In genomic region chr21:46202592-46203202, GRCh38 we compare ENCODE assay signal across 19 cellular contexts. TPM values are rescaled to one million over a fixed set of nuclear protein-coding genes. Genes with fewer than 3 reads are reported as not detected.
DNase-seq lines count a peak whose midpoint lies in the region; ATAC-seq and TF ChIP-seq lines count a peak whose summit lies in the region.
"Had no signal": no experiment of that assay in that cellular context is flagged by ENCODE, and none has a peak within 500 bp of the region (broad histone marks: within the 10 kb centered on the region; RNA-seq: fewer than 3 reads in every experiment).

No MANE protein-coding gene starts in this region.

- H3K4me3 ChIP-seq in HUES6 (ENCODE audit: low read depth, low read length) (no peak overlapping the region), dorsolateral prefrontal cortex (no peak overlapping the region), mucosa of descending colon (no peak overlapping the region)
- H3K4me3 ChIP-seq: gastroesophageal sphincter, Peyer's patch, stomach had no signal

- TF ChIP-seq CTCF in dorsolateral prefrontal cortex (IDR thresholded peaks at IDR 0.05 in 54 of 56, conservative IDR thresholded peaks at IDR 0.05 in 2 of 56; ENCODE audit: low read depth in 1 of 56, partially characterized antibody in 56 of 56), result no peak
- TF ChIP-seq CTCF in mucosa of descending colon (IDR thresholded peaks at IDR 0.05), result no peak

- ATAC-seq in mucosa of descending colon (no peak), HG02885 (IDR thresholded peaks at IDR 0.05; ENCODE audit: poor library complexity, unreplicated experiment) (no peak)
- ATAC-seq: gastroesophageal sphincter, natural killer cell had no signal

- DNase-seq in dorsolateral prefrontal cortex (peak in 3 of 10 donors; percentile 0 to 26 (median 7)), mucosa of descending colon (peak in 2 of 3 donors; percentile 7 to 10), NCI-H128 (lab: John Stamatoyannopoulos, UW; ENCODE audit: unreplicated experiment) (no peak), SW 1271 (lab: John Stamatoyannopoulos, UW) (no peak)
- DNase-seq: activated CD4-positive, alpha-beta T cell treated with anti-CD3 and anti-CD28 coated beads for 48 hours; AML-193; DMS53; KBM-7; kidney glomerular epithelial cell; natural killer cell; NCI-H1417 treated with DMSO at 0.1 percent for 48 hours; NCI-H510A; retina; stomach; T-helper 2 cell had no signal

- H3K36me3 ChIP-seq in HUES6 (ENCODE audit: control insufficient read depth, insufficient read depth, low read length) (peaks cover 81% of the 10 kb centered on the region), mucosa of descending colon (ENCODE audit: low read depth) (peaks cover 3% of the 10 kb centered on the region)

- peaks cover 5% of the 10 kb centered on the region for H3K4me1 ChIP-seq in HUES6 (ENCODE audit: control insufficient read depth, insufficient read depth, low read length)
- H3K4me1 ChIP-seq in mucosa of descending colon (ENCODE audit: low read depth), result no peaks in the 10 kb centered on the region
- H3K4me1 ChIP-seq: gastroesophageal sphincter, Peyer's patch, stomach had no signal

- H3K9ac ChIP-seq in HUES6 (ENCODE audit: low read length), result no peak overlapping the region

- intact Hi-C loops in dorsolateral prefrontal cortex (cut with DNase I), result no loop called here
- intact Hi-C loops in mucosa of descending colon (cut with DNase I, micrococcal nuclease), result no loop called here

- H3K27me3 ChIP-seq in HUES6 (ENCODE audit: control insufficient read depth, insufficient read depth, low read length) (no peaks in the 10 kb centered on the region), dorsolateral prefrontal cortex (no peaks in the 10 kb centered on the region)
- H3K27me3 ChIP-seq: gastroesophageal sphincter, Peyer's patch, stomach had no signal

- H3K9me3 ChIP-seq in HUES6 (ENCODE audit: control insufficient read depth, insufficient read depth, low read depth, low read length) (no peaks in the 10 kb centered on the region), mucosa of descending colon (no peaks in the 10 kb centered on the region)
- H3K9me3 ChIP-seq: gastroesophageal sphincter, Peyer's patch, stomach had no signal

- peak overlapping the region; percentile 65; the same call in 1 of the 2 replicates for H3K27ac ChIP-seq in HUES6 (ENCODE audit: low read depth, low read length)
- peak overlapping the region in 57 of 59 donors; percentile 0 to 83 (median 66) for H3K27ac ChIP-seq in dorsolateral prefrontal cortex
- H3K27ac ChIP-seq: gastroesophageal sphincter, Peyer's patch, stomach had no signal

RNA-seq across cellular contexts. Expression of gene SPATC1L, which starts 18.4 kb away (rescaled TPM):
- total RNA-seq in dorsolateral prefrontal cortex (10 to 100 TPM in 116 of 120 experiments, 1 to 10 TPM in 4; 4.3 to 38.8 (median 21.8) TPM), mucosa of descending colon (10 to 100 TPM in 1 of 3 donors, 1 to 10 TPM in 2; 4.6 to 10.9 (median 4.6) TPM)

RNA-seq across cellular contexts. Expression of gene LSS, which starts 25.9 kb away (rescaled TPM):
- total RNA-seq in dorsolateral prefrontal cortex (100 to 1,000 TPM in 93 of 120 experiments, 10 to 100 TPM in 27; 61.5 to 278 (median 121) TPM), mucosa of descending colon (10 to 100 TPM; 72.6 to 84.8 (median 81.1) TPM)

RNA-seq across cellular contexts. Expression of gene FTCD, which starts 47.3 kb away (rescaled TPM):
- 10 to 100 TPM in 104 of 120 experiments, 1 to 10 TPM in 16; 4.0 to 48.0 (median 20.5) TPM for total RNA-seq in dorsolateral prefrontal cortex
- 1 to 10 TPM in 1 of 3 donors, under 1 TPM in 1, not detected in 1; 0.36 to 2.1 TPM for total RNA-seq in mucosa of descending colon

Comparison
In these comparisons a context has a peak if more than half of its experiments do, and no peak if none do; other contexts are left out.
1. DNase-seq: peak in mucosa of descending colon (2 of 3); none in NCI-H128 (single experiment) and SW 1271 (0 of 2).